9 cellular contexts compared by ENCODE assay signal in the genomic region with DNA sequence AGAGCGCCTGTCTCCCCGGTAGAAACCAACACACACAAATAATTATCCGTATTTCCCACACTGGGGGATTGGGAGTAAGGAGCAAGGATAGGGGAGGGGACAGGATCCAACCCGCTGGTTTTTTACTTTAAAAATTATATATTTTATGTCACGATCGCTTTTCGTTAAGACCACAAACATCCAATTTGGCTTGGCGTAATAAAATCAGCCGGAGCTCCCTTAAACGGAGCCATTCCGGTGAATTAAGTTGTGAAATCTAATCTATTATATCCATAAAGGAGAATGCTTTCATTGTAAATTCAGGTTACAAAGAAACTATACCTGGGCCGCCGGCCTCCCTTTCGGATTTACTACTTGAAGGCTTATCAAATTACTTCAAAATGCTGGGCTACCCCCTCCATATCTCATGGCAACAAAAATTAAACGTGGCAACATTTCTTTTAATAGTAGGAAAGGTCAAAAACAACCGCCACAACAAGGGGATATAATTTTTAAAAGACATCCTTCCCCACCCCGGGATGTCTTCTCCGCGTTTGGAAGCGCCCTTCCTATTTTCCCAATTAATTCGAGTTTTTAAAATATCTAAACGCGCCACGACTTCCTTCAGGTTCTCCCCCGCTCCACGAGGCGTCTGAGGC. TPM values are rescaled to one million over a fixed set of nuclear protein-coding genes. Genes with fewer than 3 reads are reported as not detected.
DNase-seq lines count a peak whose midpoint lies in the region; ATAC-seq and TF ChIP-seq lines count a peak whose summit lies in the region.
"Had no signal": no experiment of that assay in that cellular context is flagged by ENCODE, and none has a peak within 500 bp of the region (broad histone marks: within the 10 kb centered on the region; RNA-seq: fewer than 3 reads in every experiment).

No MANE protein-coding gene starts in this region.

- H3K4me1 ChIP-seq in lower lobe of right lung (peaks cover 64% of the 10 kb centered on the region), tibial nerve (peaks cover 0 to 60% (median 46%) of the 10 kb centered on the region in 4 donors)

- no peak for DNase-seq in activated naive CD4-positive, alpha-beta T cell treated with anti-CD3 and anti-CD28 coated beads, Interleukin-2, amount 10 ng/mL, durations not matched to agents 7 days and 5 days
- no peak for DNase-seq in activated naive CD4-positive, alpha-beta T cell treated with anti-CD3 and anti-CD28 coated beads, Interleukin-2, amount 50 U/mL, for 16 hours
- DNase-seq in choroid plexus epithelial cell (ENCODE audit: low read depth) (peak; percentile 50), lower lobe of right lung (no peak), tibial nerve (ENCODE audit: low spot score in 2 of 2) (no peak), NCI-H345 (lab: John Stamatoyannopoulos, UW) (no peak)
- DNase-seq: CD8-positive, alpha-beta T cell had no signal

- peaks cover 92% of the 10 kb centered on the region for H3K27me3 Mint-ChIP-seq in activated naive CD4-positive, alpha-beta T cell treated with anti-CD3 and anti-CD28 coated beads, Interleukin-2, amount 10 ng/mL, durations not matched to agents 7 days and 5 days

- H3K4me3 Mint-ChIP-seq in activated naive CD4-positive, alpha-beta T cell treated with anti-CD3 and anti-CD28 coated beads, Interleukin-2, amount 10 ng/mL, durations not matched to agents 7 days and 5 days: no peak overlapping the region
- H3K4me3 Mint-ChIP-seq: CD8-positive, alpha-beta T cell had no signal

- 17 to 26% methylated on average over 24 to 27 of the region's 27 CpGs for WGBS in tibial nerve, 2 donors

- CTCF ChIA-PET in activated naive CD4-positive, alpha-beta T cell treated with anti-CD3 and anti-CD28 coated beads, Interleukin-2, amount 10 ng/mL, durations not matched to agents 7 days and 5 days (lab: Charles Lee): no interaction called here

- H3K4me1 Mint-ChIP-seq in activated naive CD4-positive, alpha-beta T cell treated with anti-CD3 and anti-CD28 coated beads, Interleukin-2, amount 10 ng/mL, durations not matched to agents 7 days and 5 days: peaks cover 20% of the 10 kb centered on the region

- H3K4me3 ChIP-seq in choroid plexus epithelial cell (ENCODE audit: low read depth, low read length) (peak overlapping the region; percentile 88), lower lobe of right lung (peak overlapping the region; percentile 69), tibial nerve (peak overlapping the region; percentile 75 to 88 (median 83))

- H3K36me3 ChIP-seq in lower lobe of right lung (no peaks in the 10 kb centered on the region), tibial nerve (no peaks in the 10 kb centered on the region)

- no peak for TF ChIP-seq POLR2A in tibial nerve (IDR thresholded peaks at IDR 0.05)

- H3K27me3 ChIP-seq in lower lobe of right lung (ENCODE audit: low read depth) (peaks cover 20% of the 10 kb centered on the region), tibial nerve (no peaks in the 10 kb centered on the region)

- H3K9me3 ChIP-seq in lower lobe of right lung (no peaks in the 10 kb centered on the region), tibial nerve (no peaks in the 10 kb centered on the region)

- TF ChIP-seq CTCF in choroid plexus epithelial cell (conservative IDR thresholded peaks at IDR 0.05; ENCODE audit: low read depth, low read length) (no peak), lower lobe of right lung (IDR thresholded peaks at IDR 0.05) (no peak), tibial nerve (IDR thresholded peaks at IDR 0.05) (no peak)

- intact Hi-C loops in lower lobe of right lung (cut with DNase I): no loop called here

- H3K27ac ChIP-seq in lower lobe of right lung (peak overlapping the region; percentile 93), tibial nerve (peak overlapping the region; percentile 94 to 99 (median 96))

- H3K27ac Mint-ChIP-seq in activated naive CD4-positive, alpha-beta T cell treated with anti-CD3 and anti-CD28 coated beads, Interleukin-2, amount 10 ng/mL, durations not matched to agents 7 days and 5 days: peak overlapping the region; percentile 50
- H3K27ac Mint-ChIP-seq: CD8-positive, alpha-beta T cell had no signal

- peaks cover 2% of the 10 kb centered on the region for H3K36me3 Mint-ChIP-seq in activated naive CD4-positive, alpha-beta T cell treated with anti-CD3 and anti-CD28 coated beads, Interleukin-2, amount 10 ng/mL, durations not matched to agents 7 days and 5 days
- H3K36me3 Mint-ChIP-seq: CD8-positive, alpha-beta T cell had no signal

- H3K9me3 Mint-ChIP-seq in activated naive CD4-positive, alpha-beta T cell treated with anti-CD3 and anti-CD28 coated beads, Interleukin-2, amount 10 ng/mL, durations not matched to agents 7 days and 5 days: no peaks in the 10 kb centered on the region
- H3K9me3 Mint-ChIP-seq: CD8-positive, alpha-beta T cell had no signal

- no peak for TF ChIP-seq EP300 in tibial nerve (IDR thresholded peaks at IDR 0.05)

- ATAC-seq in lower lobe of right lung (no peak), GM18868 (IDR thresholded peaks at IDR 0.05; ENCODE audit: unreplicated experiment) (no peak), GM21786 (IDR thresholded peaks at IDR 0.05; ENCODE audit: unreplicated experiment) (no peak)
- ATAC-seq: CD8-positive, alpha-beta T cell had no signal

RNA-seq across cellular contexts. Expression of gene SLC38A10, which starts 47.1 kb away (rescaled TPM):
- total RNA-seq in lower lobe of right lung (98.1 TPM), tibial nerve (100 to 1,000 TPM in 2 of 4 donors, 10 to 100 TPM in 2; 80.0 to 149 (median 123) TPM)

RNA-seq across cellular contexts. Expression of gene BAHCC1, which starts 53.1 kb away (rescaled TPM):
- total RNA-seq in lower lobe of right lung (19.9 TPM), tibial nerve (10 to 100 TPM; 15.1 to 38.7 (median 27.4) TPM)
